Comparison of ENCODE assay signal across 19 cellular contexts in the genomic region with DNA sequence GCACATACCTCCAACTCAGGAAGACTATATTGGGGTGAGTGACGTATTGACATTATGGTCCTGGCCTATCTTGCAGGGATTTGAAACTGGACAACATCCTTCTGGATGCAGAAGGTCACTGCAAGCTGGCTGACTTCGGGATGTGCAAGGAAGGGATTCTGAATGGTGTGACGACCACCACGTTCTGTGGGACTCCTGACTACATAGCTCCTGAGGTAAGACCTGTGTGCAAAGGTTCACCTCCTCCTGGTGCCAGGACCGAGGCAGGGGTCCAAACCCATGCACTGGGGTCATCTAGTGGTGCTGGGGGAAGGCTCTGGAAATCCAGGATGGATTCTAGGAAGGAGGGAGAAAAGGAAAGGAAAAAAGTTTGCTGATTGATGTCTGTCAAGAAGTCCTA.
"Had no signal": no experiment of that assay in that cellular context is flagged by ENCODE, and none has a peak within 500 bp of the region (broad histone marks: within the 10 kb centered on the region; RNA-seq: fewer than 3 reads in every experiment).

No MANE protein-coding gene starts in this region.

- H3K27me3 Mint-ChIP-seq: memory B cell, naive B cell had no signal

- H3K4me1 ChIP-seq: psoas muscle, tibial artery had no signal

- DNase-seq: effector CD4-positive, alpha-beta T cell; endodermal cell; erythroblast; foreskin keratinocyte; left lung; lower lobe of right lung; naive B cell; psoas muscle; retina; stimulated activated CD4-positive, alpha-beta T cell treated with anti-CD3 and anti-CD28 coated beads, Interleukin-2, amount 100 ng/mL, for 24 hours; stimulated activated naive CD4-positive, alpha-beta T cell treated with Interleukin-2 at 50 U/mL for 16 hours; tibial artery; upper lobe of right lung had no signal

- ATAC-seq: foreskin keratinocyte, left lung, lower lobe of right lung, psoas muscle, sciatic nerve, upper lobe of right lung had no signal

- H3K4me3 ChIP-seq: coronary artery, left lung, lower lobe of right lung, psoas muscle, skin epidermis, tibial artery, upper lobe of right lung had no signal

- H3K4me3 Mint-ChIP-seq: endodermal cell, memory B cell, naive B cell had no signal

- H3K27ac Mint-ChIP-seq: endodermal cell, memory B cell had no signal

- H3K27me3 ChIP-seq: foreskin keratinocyte, left lung, neutrophil, tibial artery, upper lobe of right lung had no signal

- H3K27ac ChIP-seq: coronary artery, foreskin keratinocyte, left lung, lower lobe of right lung, neutrophil, psoas muscle, skin epidermis, tibial artery, upper lobe of right lung had no signal

- H3K36me3 ChIP-seq: neutrophil had no signal

- H3K9me3 ChIP-seq: left lung, lower lobe of right lung, neutrophil, psoas muscle, tibial artery, upper lobe of right lung had no signal

- H3K9me3 Mint-ChIP-seq: endodermal cell, immature natural killer cell, memory B cell, naive B cell had no signal
